ENCODE assay signal across 1 cellular context in the genomic region with DNA sequence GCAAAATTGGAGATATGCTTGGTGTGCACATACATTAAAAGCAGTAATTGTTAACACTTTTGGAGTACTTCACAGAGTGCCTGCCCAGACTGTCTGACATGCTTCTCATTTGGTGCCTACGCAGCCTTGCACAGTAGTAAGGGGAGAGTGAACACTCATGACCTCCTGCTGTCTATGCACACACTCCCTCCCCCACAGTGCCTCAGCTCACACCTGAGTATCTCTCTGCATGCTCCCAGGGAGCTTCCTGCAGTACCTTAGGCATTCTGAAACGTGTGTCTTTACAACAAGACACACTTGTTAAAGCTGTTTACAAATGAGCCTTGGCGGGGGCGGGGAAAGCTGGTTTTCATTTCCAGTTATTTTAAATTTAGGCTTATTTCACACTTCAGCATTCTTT.
A peak's percentile ranks its signal among the peaks of the same experiment; 100 is the strongest.
TF ChIP-seq lines count a peak whose summit lies in the region.

No MANE protein-coding gene starts in this region.

TF ChIP-seq in H1, 55 proteins besides CTCF, POLR2A, EP300 and RAD21:
- TF ChIP-seq CBX8 (IDR thresholded peaks at IDR 0.05; ENCODE audit: borderline replicate concordance, low read depth, low read length) = no peak
- TF ChIP-seq, protein P1, sequence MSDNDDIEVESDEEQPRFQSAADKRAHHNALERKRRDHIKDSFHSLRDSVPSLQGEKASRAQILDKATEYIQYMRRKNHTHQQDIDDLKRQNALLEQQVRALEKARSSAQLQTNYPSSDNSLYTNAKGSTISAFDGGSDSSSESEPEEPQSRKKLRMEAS (IDR thresholded peaks at IDR 0.05) = peak; percentile 30; the same call in 1 of the 2 replicates
- TF ChIP-seq ATF3 (IDR thresholded peaks at IDR 0.05; ENCODE audit: insufficient read depth, low read depth, low read length) = no peak
- no peak for TF ChIP-seq CTBP2 (IDR thresholded peaks at IDR 0.05; ENCODE audit: borderline replicate concordance, insufficient read depth, insufficient read length, low read length)
- TF ChIP-seq ASH2L (IDR thresholded peaks at IDR 0.05; ENCODE audit: low read length) = peak; percentile 40
- 0 out of 2 replicates have a peak, but pooled peaks have one; percentile 14 for TF ChIP-seq SP1 (IDR thresholded peaks at IDR 0.05; ENCODE audit: low read depth, low read length)
- TF ChIP-seq CHD2 (IDR thresholded peaks at IDR 0.05; ENCODE audit: low read length) = no peak
- no peak for TF ChIP-seq SIX5 (IDR thresholded peaks at IDR 0.05; ENCODE audit: low read depth, low read length)
- TF ChIP-seq RNF2 (IDR thresholded peaks at IDR 0.05; ENCODE audit: borderline replicate concordance, low read depth, low read length, missing control alignments, poor library complexity, severe bottlenecking) = no peak
- TF ChIP-seq CHD1 (IDR thresholded peaks at IDR 0.05; ENCODE audit: low read depth, low read length) = no peak
- TF ChIP-seq SP4 (IDR thresholded peaks at IDR 0.05; ENCODE audit: low read length) = no peak
- no peak for TF ChIP-seq YY1 (IDR thresholded peaks at IDR 0.05; ENCODE audit: low read depth, low read length)
- no peak for TF ChIP-seq GABPA (IDR thresholded peaks at IDR 0.05; ENCODE audit: borderline replicate concordance, insufficient read depth, low read length)
- no peak for TF ChIP-seq KDM5A (IDR thresholded peaks at IDR 0.05; ENCODE audit: low read length)
